ENCODE assay signal across 9 cellular contexts in genomic region chr2:98734823-98735260, GRCh38. TPM values are rescaled to one million over a fixed set of nuclear protein-coding genes. Genes with fewer than 3 reads are reported as not detected.
DNase-seq lines count a peak whose midpoint lies in the region; TF ChIP-seq lines count a peak whose summit lies in the region.
"Had no signal": no experiment of that assay in that cellular context is flagged by ENCODE, and none has a peak within 500 bp of the region (broad histone marks: within the 10 kb centered on the region; RNA-seq: fewer than 3 reads in every experiment).

No MANE protein-coding gene starts in this region.

- H3K36me3 ChIP-seq in Caco-2 (ENCODE audit: control insufficient read depth, insufficient read depth, low read length), result no peaks in the 10 kb centered on the region
- H3K36me3 ChIP-seq: sigmoid colon had no signal

- TF ChIP-seq CTCF in Caco-2 (IDR thresholded peaks at IDR 0.05; ENCODE audit: insufficient read depth in 1 of 2, low read depth in 1 of 2, low read length in 1 of 2, severe bottlenecking in 1 of 2, unreplicated experiment in 1 of 2) (no peak), nephron (IDR thresholded peaks at IDR 0.05; ENCODE audit: unreplicated experiment in 3 of 3) (no peak)

- H3K4me1 Mint-ChIP-seq in Caco-2 (ENCODE audit: low read depth, unreplicated experiment) (peaks cover 45% of the 10 kb centered on the region), nephron (peaks cover 11% of the 10 kb centered on the region)
- peaks cover 70% of the 10 kb centered on the region for H3K4me1 Mint-ChIP-seq in activated T-helper 1 cell treated with anti-CD3 and anti-CD28 coated beads, Interleukin-12 subunit alpha, Interleukin-12 subunit beta, Interleukin-2, Interleukin-4 antibody, amounts not matched to agents 30 ng/mL and 10 ng/mL and 1 ng/mL, durations not matched to agents 14 hours and 24 hours and 36 hours (ENCODE audit: low read depth)

- H3K9me3 Mint-ChIP-seq in Caco-2 (ENCODE audit: unreplicated experiment) (no peaks in the 10 kb centered on the region), nephron (no peaks in the 10 kb centered on the region)
- H3K9me3 Mint-ChIP-seq in activated T-helper 1 cell treated with anti-CD3 and anti-CD28 coated beads, Interleukin-12 subunit alpha, Interleukin-12 subunit beta, Interleukin-2, Interleukin-4 antibody, amounts not matched to agents 30 ng/mL and 10 ng/mL and 1 ng/mL, durations not matched to agents 14 hours and 24 hours and 36 hours, result peaks cover 6% of the 10 kb centered on the region

- no peaks in the 10 kb centered on the region for H3K9me3 ChIP-seq in Caco-2
- H3K9me3 ChIP-seq: sigmoid colon had no signal

- BruUV-seq in Caco-2 (replicated peaks; lab: Mats Ljungman, UMichigan), result no TSS peak

- CTCF ChIA-PET in Caco-2 (lab: Charles Lee), result interaction anchor here (0.7 to 1.3 kb wide), 3 partner anchors 12 to 102 kb away, joined by 3 to 5 read pairs (median 4); no protein-coding TSS in a partner anchor

- peak; percentile 29 to 50 for DNase-seq in Caco-2
- DNase-seq in Jurkat, Clone E6-1 (ENCODE audit: low read depth, low spot score), result peak; percentile 91
- no peak for DNase-seq in activated T-helper 1 cell treated with anti-CD3 and anti-CD28 coated beads, Interleukin-12 subunit alpha, Interleukin-12 subunit beta, Interleukin-2, Interleukin-4 antibody, amounts not matched to agents 30 ng/mL and 10 ng/mL and 1 ng/mL, durations not matched to agents 14 hours and 24 hours and 36 hours (ENCODE audit: low spot score)
- DNase-seq in NOMO-1 treated with DMSO at 0.1 percent for 48 hours (lab: John Stamatoyannopoulos, UW; ENCODE audit: unreplicated experiment), result no peak
- no peak for DNase-seq in middle frontal gyrus (ENCODE audit: extremely low spot score, low spot score)
- DNase-seq in NCI-H69 (lab: John Stamatoyannopoulos, UW), result no peak
- DNase-seq: left colon, sigmoid colon had no signal

- no peaks in the 10 kb centered on the region for H3K36me3 Mint-ChIP-seq in Caco-2 (ENCODE audit: insufficient read depth, unreplicated experiment)
- peaks cover 15% of the 10 kb centered on the region for H3K36me3 Mint-ChIP-seq in activated T-helper 1 cell treated with anti-CD3 and anti-CD28 coated beads, Interleukin-12 subunit alpha, Interleukin-12 subunit beta, Interleukin-2, Interleukin-4 antibody, amounts not matched to agents 30 ng/mL and 10 ng/mL and 1 ng/mL, durations not matched to agents 14 hours and 24 hours and 36 hours (ENCODE audit: low read depth)
- H3K36me3 Mint-ChIP-seq in nephron (ENCODE audit: low read depth), result no peaks in the 10 kb centered on the region

- POLR2A ChIA-PET in Caco-2 (lab: Charles Lee), result interaction anchor here (0.6 kb wide), 1 partner anchor 225 kb away, joined by 7 read pairs; no protein-coding TSS in a partner anchor

- no peak overlapping the region for H3K27ac Mint-ChIP-seq in Caco-2 (ENCODE audit: unreplicated experiment)
- H3K27ac Mint-ChIP-seq in activated T-helper 1 cell treated with anti-CD3 and anti-CD28 coated beads, Interleukin-12 subunit alpha, Interleukin-12 subunit beta, Interleukin-2, Interleukin-4 antibody, amounts not matched to agents 30 ng/mL and 10 ng/mL and 1 ng/mL, durations not matched to agents 14 hours and 24 hours and 36 hours, result peak overlapping the region; percentile 88
- no peak overlapping the region for H3K27ac Mint-ChIP-seq in nephron

- peaks cover 56% of the 10 kb centered on the region for H3K4me1 ChIP-seq in Caco-2

- intact Hi-C loops in Caco-2 (cut with micrococcal nuclease; ENCODE audit: unreplicated experiment), result loop anchor here (5.0 kb wide), 1 partner anchor 102 kb away; no protein-coding TSS in a partner anchor
- intact Hi-C loops in activated T-helper 1 cell treated with anti-CD3 and anti-CD28 coated beads, Interleukin-12 subunit alpha, Interleukin-12 subunit beta, Interleukin-2, Interleukin-4 antibody, amounts not matched to agents 30 ng/mL and 10 ng/mL and 1 ng/mL, durations not matched to agents 14 hours and 24 hours and 36 hours (cut with micrococcal nuclease), result loop anchor here (10.0 kb wide), 1 partner anchor 270 kb away; no protein-coding TSS in a partner anchor

- H3K27me3 Mint-ChIP-seq in Caco-2 (ENCODE audit: insufficient read depth, unreplicated experiment), result no peaks in the 10 kb centered on the region
- no peaks in the 10 kb centered on the region for H3K27me3 Mint-ChIP-seq in activated T-helper 1 cell treated with anti-CD3 and anti-CD28 coated beads, Interleukin-12 subunit alpha, Interleukin-12 subunit beta, Interleukin-2, Interleukin-4 antibody, amounts not matched to agents 30 ng/mL and 10 ng/mL and 1 ng/mL, durations not matched to agents 14 hours and 24 hours and 36 hours (ENCODE audit: insufficient read depth)
- H3K27me3 Mint-ChIP-seq in nephron (ENCODE audit: low read depth), result peaks cover 13% of the 10 kb centered on the region

- no peak overlapping the region for H3K4me3 ChIP-seq in Caco-2 (ENCODE audit: low read depth, low read length)
- no peak overlapping the region for H3K4me3 ChIP-seq in Jurkat, Clone E6-1 (ENCODE audit: low read length)
- H3K4me3 ChIP-seq: sigmoid colon had no signal

- H3K27me3 ChIP-seq in Caco-2 (replicated peaks; ENCODE audit: control insufficient read depth, insufficient read depth, low read length), result no peaks in the 10 kb centered on the region
- H3K27me3 ChIP-seq: sigmoid colon had no signal

- no peak overlapping the region for H3K4me3 Mint-ChIP-seq in Caco-2 (ENCODE audit: unreplicated experiment)
- peak overlapping the region; percentile 78 for H3K4me3 Mint-ChIP-seq in activated T-helper 1 cell treated with anti-CD3 and anti-CD28 coated beads, Interleukin-12 subunit alpha, Interleukin-12 subunit beta, Interleukin-2, Interleukin-4 antibody, amounts not matched to agents 30 ng/mL and 10 ng/mL and 1 ng/mL, durations not matched to agents 14 hours and 24 hours and 36 hours
- H3K4me3 Mint-ChIP-seq in nephron, result peak overlapping the region; percentile 8 to 40 (median 30)

RNA-seq across cellular contexts. Expression of gene MGAT4A, which starts 3.9 kb away (rescaled TPM):
- 63.7 and 72.3 TPM in 2 replicates for total RNA-seq in Caco-2 (2022)
- 16.3 TPM for polyA plus RNA-seq in Jurkat, Clone E6-1 (2012; ENCODE audit: insufficient read depth, insufficient read length)
- 47.0 and 49.7 TPM in 2 replicates for total RNA-seq in activated T-helper 1 cell treated with anti-CD3 and anti-CD28 coated beads, Interleukin-12 subunit alpha, Interleukin-12 subunit beta, Interleukin-2, Interleukin-4 antibody, amounts not matched to agents 30 ng/mL and 10 ng/mL and 1 ng/mL, durations not matched to agents 14 hours and 24 hours and 36 hours

Comparison
In these comparisons a context has a peak if more than half of its experiments do, and no peak if none do; other contexts are left out.
1. DNase-seq: peak in Caco-2 (2 of 2) and Jurkat, Clone E6-1 (single experiment); none in activated T-helper 1 cell treated with anti-CD3 and anti-CD28 coated beads, Interleukin-12 subunit alpha, Interleukin-12 subunit beta, Interleukin-2, Interleukin-4 antibody, amounts not matched to agents 30 ng/mL and 10 ng/mL and 1 ng/mL, durations not matched to agents 14 hours and 24 hours and 36 hours (single experiment), NOMO-1 treated with DMSO at 0.1 percent for 48 hours (single experiment), middle frontal gyrus (single experiment) and NCI-H69 (single experiment).